ENCODE assay signal across 15 cellular contexts in the genomic region with DNA sequence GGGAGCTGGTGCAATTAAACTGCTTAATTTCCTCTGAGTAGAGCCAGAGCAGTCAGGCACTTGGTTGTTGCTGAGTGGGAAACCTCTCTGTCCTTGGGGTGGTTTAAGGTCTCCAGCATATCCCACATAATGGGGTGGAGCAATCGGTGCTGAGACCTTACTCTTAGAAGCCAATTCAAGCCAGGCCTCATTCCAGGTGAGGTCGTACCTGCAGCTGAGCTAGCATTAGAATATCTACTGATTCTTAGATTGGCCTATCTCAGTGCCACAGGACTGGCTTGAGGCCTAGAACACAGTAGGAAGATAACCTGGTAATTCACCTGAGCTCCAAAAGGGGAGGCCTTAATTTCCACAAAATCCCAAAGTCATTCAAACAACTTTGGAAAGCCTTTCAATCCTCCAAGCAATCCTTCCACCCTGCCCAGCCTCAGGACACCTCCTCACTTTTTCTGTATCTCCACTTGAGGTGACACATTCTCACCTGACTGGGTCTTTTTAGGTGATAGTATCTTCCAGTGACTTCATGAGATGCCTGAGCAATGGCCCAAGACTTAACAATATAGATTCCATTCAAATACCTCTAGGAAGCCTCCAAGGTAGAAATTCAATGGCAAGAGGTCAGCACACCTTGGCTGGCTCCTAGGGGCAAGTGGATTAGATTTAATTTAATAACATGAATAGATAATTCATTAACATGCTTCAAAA.
"Had no signal": no experiment of that assay in that cellular context is flagged by ENCODE, and none has a peak within 500 bp of the region (broad histone marks: within the 10 kb centered on the region; RNA-seq: fewer than 3 reads in every experiment).

No MANE protein-coding gene starts in this region.

- DNase-seq: cerebellar nuclear complex; esophagus squamous epithelium; foreskin fibroblast; head of caudate nucleus; hippocampal formation; naive thymus-derived CD8-positive, alpha-beta T cell; occipital lobe; stimulated activated CD4-positive, alpha-beta T cell treated with anti-CD3 and anti-CD28 coated beads, Interleukin-2, amount 100 ng/mL, for 24 hours; stimulated activated naive CD4-positive, alpha-beta T cell; upper lobe of right lung had no signal

- H3K4me3 Mint-ChIP-seq: naive thymus-derived CD8-positive, alpha-beta T cell; neural crest cell had no signal

- H3K9ac ChIP-seq: parathyroid adenoma had no signal

- H3K4me1 ChIP-seq: prostate gland had no signal

- H3K9me3 Mint-ChIP-seq: neural crest cell had no signal

- H3K79me2 ChIP-seq: parathyroid adenoma had no signal

- H3K9me3 ChIP-seq: esophagus squamous epithelium, prostate gland, thyroid gland, upper lobe of right lung, vagina had no signal

- H3K36me3 ChIP-seq: esophagus squamous epithelium, prostate gland, thyroid gland, upper lobe of right lung, vagina had no signal

- H3K36me3 Mint-ChIP-seq: naive thymus-derived CD8-positive, alpha-beta T cell had no signal

- H3K27me3 ChIP-seq: esophagus squamous epithelium, thyroid gland, upper lobe of right lung, vagina had no signal

- H3K4me3 ChIP-seq: esophagus squamous epithelium, prostate gland, thyroid gland, upper lobe of right lung, vagina had no signal

- H3K27ac ChIP-seq: esophagus squamous epithelium, parathyroid adenoma, prostate gland, upper lobe of right lung, vagina had no signal

- H2AFZ ChIP-seq: parathyroid adenoma had no signal

- H3K4me1 Mint-ChIP-seq: naive thymus-derived CD8-positive, alpha-beta T cell had no signal

- H3K27ac Mint-ChIP-seq: naive thymus-derived CD8-positive, alpha-beta T cell had no signal
